In genomic region chr7:67309764-67310548, GRCh38 we compare ENCODE assay signal across 18 cellular contexts.
"Had no signal": no experiment of that assay in that cellular context is flagged by ENCODE, and none has a peak within 500 bp of the region (broad histone marks: within the 10 kb centered on the region; RNA-seq: fewer than 3 reads in every experiment).

No MANE protein-coding gene starts in this region.

- H3K9me3 ChIP-seq: breast epithelium, heart left ventricle, left lung, right atrium auricular region, thoracic aorta, upper lobe of right lung had no signal

- H3K36me3 ChIP-seq: breast epithelium had no signal

- H3K27me3 ChIP-seq: breast epithelium, heart left ventricle, left lung, right atrium auricular region, upper lobe of right lung had no signal

- H3K9me3 Mint-ChIP-seq: activated CD4-positive, alpha-beta T cell treated with anti-CD3 and anti-CD28 coated beads, Interleukin-2, amount 10 ng/mL, durations not matched to agents 7 days and 5 days; mesothelial cell of epicardium; natural killer cell treated with Interleukin-12 subunit alpha and Interleukin-12 subunit beta and Interleukin-15 and Interleukin-18, amount 100 ng/mL, for 72 hours had no signal

- H3K4me1 ChIP-seq: breast epithelium, right atrium auricular region, upper lobe of right lung had no signal

- H3K27ac Mint-ChIP-seq: activated CD4-positive, alpha-beta T cell treated with anti-CD3 and anti-CD28 coated beads, Interleukin-2, amount 10 ng/mL, durations not matched to agents 7 days and 5 days; mesothelial cell of epicardium; natural killer cell treated with Interleukin-12 subunit alpha and Interleukin-12 subunit beta and Interleukin-15 and Interleukin-18, amount 100 ng/mL, for 72 hours had no signal

- H3K4me2 ChIP-seq: smooth muscle cell had no signal

- DNase-seq: activated CD4-positive, alpha-beta T cell treated with anti-CD3 and anti-CD28 coated beads, Interleukin-2, amount 10 ng/mL, durations not matched to agents 7 days and 5 days; activated CD8-positive, alpha-beta memory T cell treated with anti-CD3 and anti-CD28 coated beads, Interleukin-2, amount 50 U/mL, for 4 hours; activated effector memory CD4-positive, alpha-beta T cell treated with anti-CD3 and anti-CD28 coated beads, Interleukin-2, amount 50 U/mL, for 16 hours; activated naive CD4-positive, alpha-beta T cell treated with anti-CD3 and anti-CD28 coated beads, Interleukin-2, amount 50 U/mL, for 16 hours; activated T-cell treated with anti-CD3 and anti-CD28 coated beads, Interleukin-2, amount 50 U/mL, for 48 hours; dermis blood vessel endothelial cell; heart left ventricle; left lung; stimulated activated CD4-positive, alpha-beta T cell treated with anti-CD3 and anti-CD28 coated beads, Interleukin-4, amount 100 ng/mL, for 1 hour; T-helper 1 cell; T1000; upper lobe of right lung had no signal

- H3K4me3 Mint-ChIP-seq: activated CD4-positive, alpha-beta T cell treated with anti-CD3 and anti-CD28 coated beads, Interleukin-2, amount 10 ng/mL, durations not matched to agents 7 days and 5 days; mesothelial cell of epicardium; natural killer cell treated with Interleukin-12 subunit alpha and Interleukin-12 subunit beta and Interleukin-15 and Interleukin-18, amount 100 ng/mL, for 72 hours had no signal

- H3K27ac ChIP-seq: breast epithelium, heart left ventricle, left lung, right atrium auricular region, thoracic aorta, upper lobe of right lung had no signal

- H3K4me3 ChIP-seq: breast epithelium, heart left ventricle, left lung, right atrium auricular region, smooth muscle cell, thoracic aorta, upper lobe of right lung had no signal

- ATAC-seq: heart left ventricle; left lung; natural killer cell treated with Interleukin-12 subunit alpha and Interleukin-12 subunit beta and Interleukin-15 and Interleukin-18, amount 100 ng/mL, for 72 hours; upper lobe of right lung had no signal

- H3K27me3 Mint-ChIP-seq: activated CD4-positive, alpha-beta T cell treated with anti-CD3 and anti-CD28 coated beads, Interleukin-2, amount 10 ng/mL, durations not matched to agents 7 days and 5 days; natural killer cell treated with Interleukin-12 subunit alpha and Interleukin-12 subunit beta and Interleukin-15 and Interleukin-18, amount 100 ng/mL, for 72 hours had no signal

- H3K4me1 Mint-ChIP-seq: mesothelial cell of epicardium had no signal
